Comparison of ENCODE assay signal across 33 cellular contexts in genomic region chr13:65378484-65378883, GRCh38.
"Had no signal": no experiment of that assay in that cellular context is flagged by ENCODE, and none has a peak within 500 bp of the region (broad histone marks: within the 10 kb centered on the region; RNA-seq: fewer than 3 reads in every experiment).

No MANE protein-coding gene starts in this region.

- H3K9me3 ChIP-seq: neutrophil, ovary, right lobe of liver, testis had no signal

- H3K36me3 ChIP-seq: neutrophil, ovary, right lobe of liver, spleen, suprapubic skin, tibial artery, transverse colon, upper lobe of right lung, uterus had no signal

- H3K9ac ChIP-seq: parathyroid adenoma had no signal

- H3K27me3 ChIP-seq: neutrophil, ovary, right lobe of liver, spleen, suprapubic skin, testis, tibial artery, transverse colon, upper lobe of right lung, uterus had no signal

- DNase-seq: naive thymus-derived CD8-positive, alpha-beta T cell; nephron progenitor cell; nucleus accumbens; ovary; posterior cingulate gyrus; psoas muscle; right cardiac atrium; right lobe of liver; spleen; stimulated activated CD4-positive, alpha-beta T cell treated with anti-CD3 and anti-CD28 coated beads, Interleukin-12 subunit alpha, Interleukin-12 subunit beta, amount 100 ng/mL, for 4 hours; stimulated activated CD4-positive, alpha-beta T cell treated with anti-CD3 and anti-CD28 coated beads, Interleukin-1b, Interleukin-23, amount 100 ng/mL, for 48 hours; stimulated activated CD4-positive, alpha-beta T cell treated with anti-CD3 and anti-CD28 coated beads, Interleukin-4, amount 100 ng/mL, for 1 hour; stimulated activated CD4-positive, alpha-beta T cell treated with anti-CD3 and anti-CD28 coated beads, Interleukin-4, amount 100 ng/mL, for 4 hours; stimulated activated CD8-positive, alpha-beta memory T cell treated with anti-CD3 and anti-CD28 coated beads, Interleukin-4, amount 100 ng/mL, for 48 hours; stimulated activated naive CD4-positive, alpha-beta T cell; stimulated activated naive CD8-positive, alpha-beta T cell treated with anti-CD3 and anti-CD28 coated beads, Interleukin-15, amount 100 ng/mL, for 72 hours; stimulated activated naive CD8-positive, alpha-beta T cell treated with anti-CD3 and anti-CD28 coated beads, Interleukin-15, Interleukin-2, amounts not matched to agents 100 U/mL and 50 U/mL, for 24 hours; substantia nigra; testis; tibial artery; transverse colon; upper lobe of right lung; uterus had no signal

- H3K4me1 Mint-ChIP-seq: naive thymus-derived CD8-positive, alpha-beta T cell; nephron progenitor cell; neural crest cell; stimulated activated memory B cell treated with anti-CD40 and anti-IgM and Interleukin-4, amounts not matched to agents 10 μg/mL and 1 μg/mL and 100 μg/mL, for 72 hours; stimulated activated naive CD8-positive, alpha-beta T cell treated with anti-CD3 and anti-CD28 coated beads, Interleukin-15, amount 100 ng/mL, for 72 hours had no signal

- H3K4me3 Mint-ChIP-seq: naive thymus-derived CD8-positive, alpha-beta T cell; natural killer cell treated with Interleukin-12 subunit alpha and Interleukin-12 subunit beta and Interleukin-15 and Interleukin-18, amount 100 ng/mL, for 72 hours; nephron progenitor cell; neural crest cell; stimulated activated memory B cell treated with anti-CD40 and anti-IgM and Interleukin-4, amounts not matched to agents 10 μg/mL and 1 μg/mL and 100 μg/mL, for 72 hours; stimulated activated naive CD8-positive, alpha-beta T cell treated with anti-CD3 and anti-CD28 coated beads, Interleukin-15, amount 100 ng/mL, for 72 hours; type B pancreatic cell had no signal

- H3K27me3 Mint-ChIP-seq: naive thymus-derived CD8-positive, alpha-beta T cell; natural killer cell treated with Interleukin-12 subunit alpha and Interleukin-12 subunit beta and Interleukin-15 and Interleukin-18, amount 100 ng/mL, for 72 hours; progenitor cell of endocrine pancreas; stimulated activated memory B cell treated with anti-CD40 and anti-IgM and Interleukin-4, amounts not matched to agents 10 μg/mL and 1 μg/mL and 100 μg/mL, for 72 hours; stimulated activated naive CD8-positive, alpha-beta T cell treated with anti-CD3 and anti-CD28 coated beads, Interleukin-15, amount 100 ng/mL, for 72 hours; type B pancreatic cell had no signal

- H3K4me1 ChIP-seq: parathyroid adenoma, psoas muscle, right lobe of liver, spleen, suprapubic skin, testis, tibial artery, transverse colon, upper lobe of right lung, uterus had no signal

- H3K27ac ChIP-seq: neutrophil, ovary, parathyroid adenoma, psoas muscle, right lobe of liver, skin epidermis, spleen, suprapubic skin, testis, tibial artery, transverse colon, upper lobe of right lung, uterus had no signal

- ATAC-seq: naive thymus-derived CD8-positive, alpha-beta T cell; natural killer cell treated with Interleukin-12 subunit alpha and Interleukin-12 subunit beta and Interleukin-15 and Interleukin-18, amount 100 ng/mL, for 72 hours; psoas muscle; right cardiac atrium; right lobe of liver; stimulated activated memory B cell treated with anti-CD40 and anti-IgM and Interleukin-4, amounts not matched to agents 10 μg/mL and 1 μg/mL and 100 μg/mL, for 72 hours; stimulated activated naive CD8-positive, alpha-beta T cell treated with anti-CD3 and anti-CD28 coated beads, Interleukin-15, amount 100 ng/mL, for 72 hours; stimulated activated naive CD8-positive, alpha-beta T cell treated with anti-CD3 and anti-CD28 coated beads, Interleukin-15, Interleukin-2, amounts not matched to agents 100 U/mL and 50 U/mL, for 24 hours; upper lobe of right lung had no signal

- H3K27ac Mint-ChIP-seq: naive thymus-derived CD8-positive, alpha-beta T cell; natural killer cell treated with Interleukin-12 subunit alpha and Interleukin-12 subunit beta and Interleukin-15 and Interleukin-18, amount 100 ng/mL, for 72 hours; nephron progenitor cell; progenitor cell of endocrine pancreas; stimulated activated memory B cell treated with anti-CD40 and anti-IgM and Interleukin-4, amounts not matched to agents 10 μg/mL and 1 μg/mL and 100 μg/mL, for 72 hours; stimulated activated naive CD8-positive, alpha-beta T cell treated with anti-CD3 and anti-CD28 coated beads, Interleukin-15, amount 100 ng/mL, for 72 hours; type B pancreatic cell had no signal

- H3K4me3 ChIP-seq: ovary, psoas muscle, right lobe of liver, skin epidermis, smooth muscle cell, spleen, suprapubic skin, testis, tibial artery, transverse colon, upper lobe of right lung, uterus had no signal

- H3K36me3 Mint-ChIP-seq: naive thymus-derived CD8-positive, alpha-beta T cell; stimulated activated memory B cell treated with anti-CD40 and anti-IgM and Interleukin-4, amounts not matched to agents 10 μg/mL and 1 μg/mL and 100 μg/mL, for 72 hours; type B pancreatic cell had no signal
